In genomic region chr13:52026246-52026626, GRCh38 we compare ENCODE assay signal across 1 cellular context.
TF ChIP-seq lines count a peak whose summit lies in the region.

No MANE protein-coding gene starts in this region.

TF ChIP-seq in HepG2, 621 proteins besides CTCF, POLR2A, EP300 and RAD21 (continued from another document):
- TF ChIP-seq, protein P1, sequence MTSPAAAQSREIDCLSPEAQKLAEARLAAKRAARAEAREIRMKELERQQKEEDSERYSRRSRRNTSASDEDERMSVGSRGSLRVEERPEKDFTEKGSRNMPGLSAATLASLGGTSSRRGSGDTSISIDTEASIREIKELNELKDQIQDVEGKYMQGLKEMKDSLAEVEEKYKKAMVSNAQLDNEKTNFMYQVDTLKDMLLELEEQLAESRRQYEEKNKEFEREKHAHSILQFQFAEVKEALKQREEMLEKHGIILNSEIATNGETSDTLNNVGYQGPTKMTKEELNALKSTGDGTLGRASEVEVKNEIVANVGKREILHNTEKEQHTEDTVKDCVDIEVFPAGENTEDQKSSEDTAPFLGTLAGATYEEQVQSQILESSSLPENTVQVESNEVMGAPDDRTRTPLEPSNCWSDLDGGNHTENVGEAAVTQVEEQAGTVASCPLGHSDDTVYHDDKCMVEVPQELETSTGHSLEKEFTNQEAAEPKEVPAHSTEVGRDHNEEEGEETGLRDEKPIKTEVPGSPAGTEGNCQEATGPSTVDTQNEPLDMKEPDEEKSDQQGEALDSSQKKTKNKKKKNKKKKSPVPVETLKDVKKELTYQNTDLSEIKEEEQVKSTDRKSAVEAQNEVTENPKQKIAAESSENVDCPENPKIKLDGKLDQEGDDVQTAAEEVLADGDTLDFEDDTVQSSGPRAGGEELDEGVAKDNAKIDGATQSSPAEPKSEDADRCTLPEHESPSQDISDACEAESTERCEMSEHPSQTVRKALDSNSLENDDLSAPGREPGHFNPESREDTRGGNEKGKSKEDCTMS (CRISPR knock-in tag; conservative IDR thresholded peaks at IDR 0.05), result no peak
- TF ChIP-seq ZNF276 (CRISPR knock-in tag; IDR thresholded peaks at IDR 0.05; ENCODE audit: low read depth) (no peak), PAXIP1 (CRISPR knock-in tag; conservative IDR thresholded peaks at IDR 0.05) (no peak), TP53 (CRISPR knock-in tag; conservative IDR thresholded peaks at IDR 0.05) (no peak), STAT5B (CRISPR knock-in tag; IDR thresholded peaks at IDR 0.05) (no peak), IRF9 (CRISPR knock-in tag; IDR thresholded peaks at IDR 0.05; ENCODE audit: borderline replicate concordance) (0 out of 2 replicates have a peak, but pooled peaks have one; percentile 21), MAFG (CRISPR knock-in tag; IDR thresholded peaks at IDR 0.05) (no peak), ZNF740 (CRISPR knock-in tag; IDR thresholded peaks at IDR 0.05) (no peak), BORCS8-MEF2B (CRISPR knock-in tag; IDR thresholded peaks at IDR 0.05) (peak; percentile 62; the same call in 1 of the 2 replicates), STAG1 (CRISPR knock-in tag; IDR thresholded peaks at IDR 0.05) (peak; percentile 55), ATM (IDR thresholded peaks at IDR 0.05; ENCODE audit: borderline replicate concordance) (no peak), ZNF10 (CRISPR knock-in tag; IDR thresholded peaks at IDR 0.05; ENCODE audit: borderline replicate concordance, low read depth) (no peak), ZKSCAN1 (IDR thresholded peaks at IDR 0.05; ENCODE audit: low read length) (no peak), FOXK2 (IDR thresholded peaks at IDR 0.05) (no peak), FOSL2 (CRISPR knock-in tag; IDR thresholded peaks at IDR 0.05) (no peak), NR2C2 (CRISPR knock-in tag; IDR thresholded peaks at IDR 0.05; ENCODE audit: borderline replicate concordance) (no peak), PLRG1 (conservative IDR thresholded peaks at IDR 0.05) (no peak), ATAD3A (CRISPR knock-in tag; IDR thresholded peaks at IDR 0.05) (no peak), AHDC1 (CRISPR knock-in tag; IDR thresholded peaks at IDR 0.05; ENCODE audit: borderline replicate concordance) (no peak), ZNF570 (CRISPR knock-in tag; IDR thresholded peaks at IDR 0.05; ENCODE audit: borderline replicate concordance) (no peak), RBFOX2 (IDR thresholded peaks at IDR 0.05; ENCODE audit: low read depth, low read length) (no peak), SALL2 (CRISPR knock-in tag; IDR thresholded peaks at IDR 0.05) (0 out of 2 replicates have a peak, but pooled peaks have one; percentile 42), DRAP1 (CRISPR knock-in tag; IDR thresholded peaks at IDR 0.05) (no peak), ATF7-NPFF (CRISPR knock-in tag; IDR thresholded peaks at IDR 0.05; ENCODE audit: low read depth) (no peak)
- TF ChIP-seq, protein P2, sequence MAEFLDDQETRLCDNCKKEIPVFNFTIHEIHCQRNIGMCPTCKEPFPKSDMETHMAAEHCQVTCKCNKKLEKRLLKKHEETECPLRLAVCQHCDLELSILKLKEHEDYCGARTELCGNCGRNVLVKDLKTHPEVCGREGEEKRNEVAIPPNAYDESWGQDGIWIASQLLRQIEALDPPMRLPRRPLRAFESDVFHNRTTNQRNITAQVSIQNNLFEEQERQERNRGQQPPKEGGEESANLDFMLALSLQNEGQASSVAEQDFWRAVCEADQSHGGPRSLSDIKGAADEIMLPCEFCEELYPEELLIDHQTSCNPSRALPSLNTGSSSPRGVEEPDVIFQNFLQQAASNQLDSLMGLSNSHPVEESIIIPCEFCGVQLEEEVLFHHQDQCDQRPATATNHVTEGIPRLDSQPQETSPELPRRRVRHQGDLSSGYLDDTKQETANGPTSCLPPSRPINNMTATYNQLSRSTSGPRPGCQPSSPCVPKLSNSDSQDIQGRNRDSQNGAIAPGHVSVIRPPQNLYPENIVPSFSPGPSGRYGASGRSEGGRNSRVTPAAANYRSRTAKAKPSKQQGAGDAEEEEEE (CRISPR knock-in tag; IDR thresholded peaks at IDR 0.05; ENCODE audit: borderline replicate concordance), result no peak
